17 cellular contexts compared by ENCODE assay signal in genomic region chr21:44552136-44552535, GRCh38. TPM values are rescaled to one million over a fixed set of nuclear protein-coding genes. Genes with fewer than 3 reads are reported as not detected.
A peak's percentile ranks its signal among the peaks of the same experiment; 100 is the strongest.
DNase-seq lines count a peak whose midpoint lies in the region; ATAC-seq, FAIRE-seq and TF ChIP-seq lines count a peak whose summit lies in the region.
"Had no signal": no experiment of that assay in that cellular context is flagged by ENCODE, and none has a peak within 500 bp of the region (broad histone marks: within the 10 kb centered on the region; RNA-seq: fewer than 3 reads in every experiment).

No MANE protein-coding gene starts in this region.

- H3K56ac ChIP-seq in H9 (ENCODE audit: insufficient read length, low read depth, low read length), result no peak overlapping the region
- H3K56ac ChIP-seq in H1 (replicated peaks; ENCODE audit: insufficient read length, low read depth, low read length), result no peak overlapping the region

- H3K36me3 Mint-ChIP-seq in H9 (ENCODE audit: insufficient read depth in 1 of 3, low read depth in 3 of 3), result peaks cover 0 to 7% (median 3%) of the 10 kb centered on the region in 3 experiments; a peak in 3 of 7 replicates
- H3K36me3 Mint-ChIP-seq in mesothelial cell of epicardium, result peaks cover under 1% of the 10 kb centered on the region
- H3K36me3 Mint-ChIP-seq in activated naive CD8-positive, alpha-beta T cell treated with anti-CD3 and anti-CD28 coated beads, Interleukin-2, amount 50 U/mL, for 24 hours (ENCODE audit: low read depth), result peaks cover 8% of the 10 kb centered on the region

- H3K18ac ChIP-seq in H9 (ENCODE audit: insufficient read length, low read depth, low read length) (no peak overlapping the region), H1 (ENCODE audit: extremely low read depth, low read length) (peak overlapping the region; percentile 83)

- H2BK120ac ChIP-seq in H9 (ENCODE audit: low read depth, low read length, poor library complexity, severe bottlenecking), result no peak overlapping the region
- H2BK120ac ChIP-seq in H1 (replicated peaks; ENCODE audit: low read depth, low read length), result peak overlapping the region; percentile 72

- H2BK20ac ChIP-seq in H9 (ENCODE audit: low read depth, low read length, poor library complexity, severe bottlenecking) (no peak overlapping the region), H1 (ENCODE audit: low read length) (peak overlapping the region; percentile 98; the same call in 1 of the 2 replicates)

- no peak overlapping the region for H3K4me2 ChIP-seq in H9 (ENCODE audit: insufficient read depth, insufficient read length, low read length)
- no peak overlapping the region for H3K4me2 ChIP-seq in H1 (ENCODE audit: insufficient read depth in 1 of 2, low read depth in 2 of 2, low read length in 2 of 2)

- no CpG with 5 or more reads among the region's 6 CpGs for WGBS in H9 (ENCODE audit: extremely low coverage, insufficient read length, low lambda C conversion rate)
- 85% methylated on average over 6 of the region's 6 CpGs; no CpG with 5 or more reads in 1 of the 2 experiments for WGBS in H1 (ENCODE audit: extremely low coverage in 1 of 2, insufficient coverage in 1 of 2, insufficient read length in 1 of 2, insufficient replicate concordance in 2 of 2, low coverage in 1 of 2, low lambda C conversion rate in 2 of 2, missing lambda C conversion rate in 1 of 2), 2 experiments
- 85 to 100% (median 91%) methylated on average over 4 to 6 of the region's 6 CpGs for WGBS in stomach, 5 donors

- H3K79me2 ChIP-seq in H9 (ENCODE audit: insufficient read depth, low read length) (no peaks in the 10 kb centered on the region), H1 (ENCODE audit: control insufficient read depth in 1 of 2, insufficient read depth in 2 of 2, low read length in 2 of 2) (no peaks in the 10 kb centered on the region)

- H3K36me3 ChIP-seq in H1 (ENCODE audit: control insufficient read depth in 2 of 4, insufficient read depth in 4 of 4, low read length in 3 of 4), result no peaks in the 10 kb centered on the region
- no peaks in the 10 kb centered on the region for H3K36me3 ChIP-seq in stomach

- no peaks in the 10 kb centered on the region for H3K9me3 ChIP-seq in H9 (ENCODE audit: control insufficient read depth, low read depth, low read length)
- no peaks in the 10 kb centered on the region for H3K9me3 ChIP-seq in H1 (ENCODE audit: insufficient read depth in 2 of 2, low read depth in 1 of 2, low read length in 1 of 2)
- H3K9me3 ChIP-seq in stomach, result peaks cover 0 to 6% (median 0%) of the 10 kb centered on the region in 4 donors

- H4K91ac ChIP-seq in H9 (ENCODE audit: insufficient read length, low read depth, low read length) (no peak overlapping the region), H1 (replicated peaks; ENCODE audit: insufficient read length, low read length) (peak overlapping the region; percentile 93)

- H2AFZ ChIP-seq in H9 (ENCODE audit: low read length) (no peak overlapping the region), H1 (ENCODE audit: low read length) (no peak overlapping the region)

- H2BK12ac ChIP-seq in H9 (ENCODE audit: insufficient read length, low read depth, low read length) (no peak overlapping the region), H1 (ENCODE audit: low read depth, low read length) (peak overlapping the region; percentile 95; the same call in 1 of the 2 replicates)

- no peak for FAIRE-seq in H1 (lab: Jason Lieb, UNC)
- FAIRE-seq: K562 had no signal

- no peaks in the 10 kb centered on the region for H3K79me1 ChIP-seq in H9 (ENCODE audit: insufficient read depth, low read depth, low read length, poor library complexity, severe bottlenecking)
- H3K79me1 ChIP-seq in H1 (ENCODE audit: low read depth, low read length), result no peaks in the 10 kb centered on the region

- POLR2A ChIA-PET in H1 (lab: Charles Lee; ENCODE audit: partially characterized antibody), result interaction anchor here (1.1 to 1.7 kb wide), 3 partner anchors 11 to 50 kb away, joined by 3 to 5 read pairs (median 3); no protein-coding TSS in a partner anchor

- peaks cover 3 to 4% of the 10 kb centered on the region in 2 experiments; a peak in 3 of 5 replicates for H3K9me3 Mint-ChIP-seq in H9
- peaks cover 16% of the 10 kb centered on the region for H3K9me3 Mint-ChIP-seq in mesothelial cell of epicardium
- H3K9me3 Mint-ChIP-seq in activated naive CD8-positive, alpha-beta T cell treated with anti-CD3 and anti-CD28 coated beads, Interleukin-2, amount 50 U/mL, for 24 hours, result peaks cover 19% of the 10 kb centered on the region

- H3K14ac ChIP-seq in H9 (ENCODE audit: insufficient read depth, low read length) (peak overlapping the region; percentile 53), H1 (ENCODE audit: insufficient read length) (no peak overlapping the region)

- no peak for DNase-seq in H9
- peak in 1 of 2 experiments; percentile 42 for DNase-seq in H1 (ENCODE audit: low read depth in 1 of 2, low spot score in 2 of 2)
- no peak for DNase-seq in mesothelial cell of epicardium (ENCODE audit: low spot score in 2 of 2, unreplicated experiment in 2 of 2)
- peak; percentile 21 for DNase-seq in stomach
- DNase-seq in NCI-H510A (lab: John Stamatoyannopoulos, UW), result no peak
- no peak for DNase-seq in activated naive CD8-positive, alpha-beta T cell treated with anti-CD3 and anti-CD28 coated beads, Interleukin-2, amount 50 U/mL, for 24 hours
- DNase-seq: ACHN; AML-193; Caco-2; CD4-positive, CD25-positive, alpha-beta regulatory T cell; HCEC 1CT; NCI-H1930; NK-92 treated with Interleukin-12 subunit alpha and Interleukin-12 subunit beta, amount 100 ng/mL, for 24 hours; OCI-M1; RPMI8226 had no signal

- CTCF ChIA-PET in H1 (lab: Charles Lee; ENCODE audit: partially characterized antibody), result interaction anchor here (0.8 to 1.4 kb wide), 2 partner anchors 19 to 234 kb away, joined by 3 read pairs; no protein-coding TSS in a partner anchor

- H3T11ph ChIP-seq in H9 (ENCODE audit: low read length), result no peak overlapping the region

- intact Hi-C loops in stomach (cut with DNase I; ENCODE audit: low total_unique reads), result no loop called here

- no peak overlapping the region for H4K5ac ChIP-seq in H9 (ENCODE audit: insufficient read length, low read depth, low read length)
- no peak overlapping the region for H4K5ac ChIP-seq in H1 (ENCODE audit: insufficient read length, low read depth, low read length)

- no peak for TF ChIP-seq RAD21 in H1 (IDR thresholded peaks at IDR 0.05 in 1 of 2, conservative IDR thresholded peaks at IDR 0.05 in 1 of 2; ENCODE audit: low read depth in 2 of 2, low read length in 2 of 2)

- no peaks in the 10 kb centered on the region for H4K20me1 ChIP-seq in H9 (ENCODE audit: control insufficient read depth, insufficient read depth, insufficient read length)
- H4K20me1 ChIP-seq in H1 (replicated peaks in 1 of 2; ENCODE audit: control insufficient read depth in 1 of 2, insufficient read depth in 2 of 2, low read length in 2 of 2), result no peaks in the 10 kb centered on the region

- TF ChIP-seq EP300 in H1 (IDR thresholded peaks at IDR 0.05; ENCODE audit: borderline replicate concordance in 1 of 2, low read depth in 2 of 2, low read length in 2 of 2) (no peak), stomach (IDR thresholded peaks at IDR 0.05) (no peak)

- H3K27me3 ChIP-seq in H9 (ENCODE audit: insufficient read depth, low read length) (no peaks in the 10 kb centered on the region), H1 (replicated peaks in 1 of 4; ENCODE audit: control insufficient read depth in 3 of 4, extremely low read depth in 1 of 4, insufficient read depth in 3 of 4, low read length in 3 of 4) (no peaks in the 10 kb centered on the region), stomach (peaks cover 0 to 67% (median 14%) of the 10 kb centered on the region in 3 donors)

- H3K9ac ChIP-seq in H9 (ENCODE audit: extremely low read depth, insufficient read length, low read length) (no peak overlapping the region), H1 (replicated peaks in 1 of 4; ENCODE audit: extremely low read depth in 1 of 4, low read depth in 3 of 4, low read length in 3 of 4) (no peak overlapping the region)

- H3K4me1 Mint-ChIP-seq in H9 (peaks cover 42 to 56% of the 10 kb centered on the region in 2 experiments), mesothelial cell of epicardium (peaks cover 38% of the 10 kb centered on the region)
- H3K4me1 Mint-ChIP-seq in activated naive CD8-positive, alpha-beta T cell treated with anti-CD3 and anti-CD28 coated beads, Interleukin-2, amount 50 U/mL, for 24 hours, result peaks cover 11% of the 10 kb centered on the region

- H3K4me1 ChIP-seq in H9 (ENCODE audit: insufficient read depth, low read length) (peaks cover 6% of the 10 kb centered on the region; the same call in 1 of the 2 replicates), H1 (replicated peaks in 1 of 4; ENCODE audit: control insufficient read depth in 3 of 4, insufficient read depth in 4 of 4, low read length in 3 of 4) (peaks cover 9 to 35% (median 17%) of the 10 kb centered on the region in 4 experiments), stomach (peaks cover 0 to 9% (median 9%) of the 10 kb centered on the region in 4 donors)

- H3K23me2 ChIP-seq in H9 (ENCODE audit: insufficient read length, low read depth, low read length, poor library complexity, severe bottlenecking) (no peaks in the 10 kb centered on the region), H1 (ENCODE audit: low read depth, low read length) (no peaks in the 10 kb centered on the region)

- H3K27ac Mint-ChIP-seq in H9, result peak overlapping the region in 1 of 3 experiments; percentile 49; a peak in 2 of 7 replicates
- H3K27ac Mint-ChIP-seq in mesothelial cell of epicardium, result peak overlapping the region; percentile 59
- H3K27ac Mint-ChIP-seq in activated naive CD8-positive, alpha-beta T cell treated with anti-CD3 and anti-CD28 coated beads, Interleukin-2, amount 50 U/mL, for 24 hours, result no peak overlapping the region
- H3K27ac Mint-ChIP-seq: CD4-positive, CD25-positive, alpha-beta regulatory T cell had no signal

- ATAC-seq in activated naive CD8-positive, alpha-beta T cell treated with anti-CD3 and anti-CD28 coated beads, Interleukin-2, amount 50 U/mL, for 24 hours, result no peak
- ATAC-seq in HG02763 (IDR thresholded peaks at IDR 0.05; ENCODE audit: unreplicated experiment), result no peak
- ATAC-seq: K562 had no signal

- no peak overlapping the region for H3K27ac ChIP-seq in H9 (ENCODE audit: insufficient read length, low read depth, low read length)
- H3K27ac ChIP-seq in H1 (ENCODE audit: low read depth, low read length), result no peak overlapping the region
- H3K27ac ChIP-seq in stomach, result no peak overlapping the region

- H2BK15ac ChIP-seq in H9 (ENCODE audit: low read depth, low read length) (peak overlapping the region; percentile 87; the same call in 1 of the 2 replicates), H1 (ENCODE audit: low read length) (no peak overlapping the region)

- H2BK5ac ChIP-seq in H9 (ENCODE audit: insufficient read length, low read length) (no peak overlapping the region), H1 (ENCODE audit: low read depth, low read length) (peak overlapping the region; percentile 66; the same call in 1 of the 2 replicates)

- H3K4me3 ChIP-seq in H1 (ENCODE audit: extremely low read depth in 1 of 4, insufficient read depth in 2 of 4, low read depth in 3 of 4, low read length in 4 of 4) (no peak overlapping the region), stomach (no peak overlapping the region)
- H3K4me3 ChIP-seq: K562 had no signal

- H3K27me3 Mint-ChIP-seq in H9 (ENCODE audit: low read depth) (peaks cover 3% of the 10 kb centered on the region), mesothelial cell of epicardium (ENCODE audit: low read depth) (no peaks in the 10 kb centered on the region)
- H3K27me3 Mint-ChIP-seq in activated naive CD8-positive, alpha-beta T cell treated with anti-CD3 and anti-CD28 coated beads, Interleukin-2, amount 50 U/mL, for 24 hours, result peaks cover 8% of the 10 kb centered on the region

- TF ChIP-seq CTCF in H9 (conservative IDR thresholded peaks at IDR 0.05), result no peak
- TF ChIP-seq CTCF in H1 (IDR thresholded peaks at IDR 0.05; ENCODE audit: control extremely low read depth in 1 of 3, insufficient read depth in 1 of 3, low read depth in 1 of 3, low read length in 3 of 3), result no peak
- TF ChIP-seq CTCF in mesothelial cell of epicardium (IDR thresholded peaks at IDR 0.05; ENCODE audit: unreplicated experiment), result no peak
- TF ChIP-seq CTCF in stomach (IDR thresholded peaks at IDR 0.05), result no peak

- no peak for TF ChIP-seq POLR2A in H1 (IDR thresholded peaks at IDR 0.05; ENCODE audit: control extremely low read depth in 1 of 2, low read depth in 2 of 2, low read length in 2 of 2)
- no peak for TF ChIP-seq POLR2A in stomach (IDR thresholded peaks at IDR 0.05)

- no peak overlapping the region for H4K8ac ChIP-seq in H9 (replicated peaks; ENCODE audit: insufficient read length, low read depth, low read length)
- no peak overlapping the region for H4K8ac ChIP-seq in H1 (ENCODE audit: extremely low read depth, insufficient read depth, low read length)

- no peak overlapping the region for H3K4me3 Mint-ChIP-seq in H9
- no peak overlapping the region for H3K4me3 Mint-ChIP-seq in mesothelial cell of epicardium
- H3K4me3 Mint-ChIP-seq in activated naive CD8-positive, alpha-beta T cell treated with anti-CD3 and anti-CD28 coated beads, Interleukin-2, amount 50 U/mL, for 24 hours, result no peak overlapping the region
- H3K4me3 Mint-ChIP-seq: CD4-positive, CD25-positive, alpha-beta regulatory T cell had no signal

- no peak overlapping the region; the same call in 1 of the 2 replicates for H3K4ac ChIP-seq in H9 (ENCODE audit: low read depth, low read length)
- H3K4ac ChIP-seq in H1 (replicated peaks; ENCODE audit: insufficient read length, low read depth, low read length), result peak overlapping the region; percentile 71

- H3K23ac ChIP-seq in H9 (ENCODE audit: insufficient read length, low read depth, low read length), result no peak overlapping the region
- no peak overlapping the region for H3K23ac ChIP-seq in H1 (ENCODE audit: insufficient read length)

- H2AK5ac ChIP-seq in H9 (ENCODE audit: insufficient read length, low read length), result no peak overlapping the region
- H2AK5ac ChIP-seq in H1 (ENCODE audit: low read depth, low read length), result peak overlapping the region; percentile 9; the same call in 1 of the 2 replicates

RNA-seq across cellular contexts. Expression of gene KRTAP10-2, which starts 0.8 kb away (rescaled TPM):
- total RNA-seq in H9 (2021), result not detected in 2 replicates
- not detected in 2 replicates for total RNA-seq in H1 (2021; fragmentation: NEBNext Ultra II Directional; extraction: Animal tissue kit (Norgen Biotek cat#: 25700))
- polyA plus RNA-seq in H1 (2011; rRNA removed), result 0.06 and 0.11 TPM in 2 replicates
- polyA plus RNA-seq in H1 (2011; cell fraction: cytosol; rRNA removed), result not detected
- polyA plus RNA-seq in H1 (2011; cell fraction: nucleus; rRNA removed), result 0.13 TPM
- 0.16 TPM in 1 of 4 replicates, not detected in the others for polyA plus RNA-seq in H1 (2012, experiment 1 of 2)
- polyA plus RNA-seq in H1 (2012, experiment 2 of 2), result not detected
- not detected for polyA plus RNA-seq in H1 (2013, experiment 1 of 2)
- not detected for polyA plus RNA-seq in H1 (2013, experiment 2 of 2)
- polyA minus RNA-seq in H1 (2011; rRNA and poly(A)+ RNA removed), result 0.38 and 0.51 TPM in 2 replicates
- polyA minus RNA-seq in H1 (2011; cell fraction: cytosol; rRNA and poly(A)+ RNA removed), result not detected
- not detected for polyA minus RNA-seq in H1 (2011; cell fraction: nucleus; rRNA and poly(A)+ RNA removed)
- not detected in 3 replicates for total RNA-seq in mesothelial cell of epicardium
- not detected for total RNA-seq in stomach
- not detected for polyA plus RNA-seq in stomach
- total RNA-seq: Caco-2; CD4-positive, CD25-positive, alpha-beta regulatory T cell; K562 had no signal
- polyA plus RNA-seq: CD4-positive, CD25-positive, alpha-beta regulatory T cell; K562 had no signal

RNA-seq across cellular contexts. Expression of gene KRTAP10-3, which starts 6.5 kb away (rescaled TPM):
- total RNA-seq in H9 (2021) (not detected in 2 replicates), mesothelial cell of epicardium (not detected in 3 replicates), stomach (not detected)
- not detected in 2 replicates for total RNA-seq in H1 (2021; fragmentation: NEBNext Ultra II Directional; extraction: Animal tissue kit (Norgen Biotek cat#: 25700))
- polyA plus RNA-seq in H1 (2011; rRNA removed) (0.16 TPM in 1 of 2 replicates, not detected in the other), stomach (not detected)
- polyA plus RNA-seq in H1 (2011; cell fraction: cytosol; rRNA removed), result not detected
- 0.20 TPM for polyA plus RNA-seq in H1 (2011; cell fraction: nucleus; rRNA removed)
- polyA plus RNA-seq in H1 (2012, experiment 1 of 2), result not detected in 4 replicates
- not detected for polyA plus RNA-seq in H1 (2012, experiment 2 of 2)
- polyA plus RNA-seq in H1 (2013, experiment 1 of 2), result not detected
- not detected for polyA plus RNA-seq in H1 (2013, experiment 2 of 2)
- 0.19 TPM in 1 of 2 replicates, not detected in the other for polyA minus RNA-seq in H1 (2011; rRNA and poly(A)+ RNA removed)
- not detected for polyA minus RNA-seq in H1 (2011; cell fraction: cytosol; rRNA and poly(A)+ RNA removed)
- 1.9 TPM for polyA minus RNA-seq in H1 (2011; cell fraction: nucleus; rRNA and poly(A)+ RNA removed)
- total RNA-seq: Caco-2; CD4-positive, CD25-positive, alpha-beta regulatory T cell; K562 had no signal
- polyA plus RNA-seq: CD4-positive, CD25-positive, alpha-beta regulatory T cell; K562 had no signal

RNA-seq across cellular contexts. Expression of gene KRTAP10-1, which starts 12.1 kb away (rescaled TPM):
- total RNA-seq in H9 (2021), result not detected in 2 replicates
- total RNA-seq in H1 (2021; fragmentation: NEBNext Ultra II Directional; extraction: Animal tissue kit (Norgen Biotek cat#: 25700)), result not detected in 2 replicates
- polyA plus RNA-seq in H1 (2011; rRNA removed), result 0.08 TPM in 1 of 2 replicates, not detected in the other
- not detected for polyA plus RNA-seq in H1 (2011; cell fraction: cytosol; rRNA removed)
- 0.09 TPM for polyA plus RNA-seq in H1 (2011; cell fraction: nucleus; rRNA removed)
- not detected in 4 replicates for polyA plus RNA-seq in H1 (2012, experiment 1 of 2)
- not detected for polyA plus RNA-seq in H1 (2012, experiment 2 of 2)
- polyA plus RNA-seq in H1 (2013, experiment 1 of 2), result not detected
- polyA plus RNA-seq in H1 (2013, experiment 2 of 2), result not detected
- polyA minus RNA-seq in H1 (2011; rRNA and poly(A)+ RNA removed), result not detected in 2 replicates
- not detected for polyA minus RNA-seq in H1 (2011; cell fraction: cytosol; rRNA and poly(A)+ RNA removed)
- polyA minus RNA-seq in H1 (2011; cell fraction: nucleus; rRNA and poly(A)+ RNA removed), result 0.90 TPM
- total RNA-seq in mesothelial cell of epicardium, result not detected in 3 replicates
- total RNA-seq in stomach, result not detected
- not detected for polyA plus RNA-seq in stomach
- total RNA-seq: Caco-2; CD4-positive, CD25-positive, alpha-beta regulatory T cell; K562 had no signal
- polyA plus RNA-seq: CD4-positive, CD25-positive, alpha-beta regulatory T cell; K562 had no signal

RNA-seq across cellular contexts. Expression of gene KRTAP10-4, which starts 21.4 kb away (rescaled TPM):
- not detected in 2 replicates for total RNA-seq in H9 (2021)
- total RNA-seq in H1 (2021; fragmentation: NEBNext Ultra II Directional; extraction: Animal tissue kit (Norgen Biotek cat#: 25700)), result not detected in 2 replicates
- not detected in 2 replicates for polyA plus RNA-seq in H1 (2011; rRNA removed)
- not detected for polyA plus RNA-seq in H1 (2011; cell fraction: cytosol; rRNA removed)
- 0.09 TPM for polyA plus RNA-seq in H1 (2011; cell fraction: nucleus; rRNA removed)
- not detected in 4 replicates for polyA plus RNA-seq in H1 (2012, experiment 1 of 2)
- polyA plus RNA-seq in H1 (2012, experiment 2 of 2), result not detected
- not detected for polyA plus RNA-seq in H1 (2013, experiment 1 of 2)
- not detected for polyA plus RNA-seq in H1 (2013, experiment 2 of 2)
- polyA minus RNA-seq in H1 (2011; rRNA and poly(A)+ RNA removed), result not detected in 2 replicates
- not detected for polyA minus RNA-seq in H1 (2011; cell fraction: cytosol; rRNA and poly(A)+ RNA removed)
- polyA minus RNA-seq in H1 (2011; cell fraction: nucleus; rRNA and poly(A)+ RNA removed), result not detected
- not detected in 3 replicates for total RNA-seq in mesothelial cell of epicardium
- not detected for total RNA-seq in stomach
- not detected for polyA plus RNA-seq in stomach
- total RNA-seq: Caco-2; CD4-positive, CD25-positive, alpha-beta regulatory T cell; K562 had no signal
- polyA plus RNA-seq: CD4-positive, CD25-positive, alpha-beta regulatory T cell; K562 had no signal

RNA-seq across cellular contexts. Expression of gene KRTAP10-5, which starts 28.3 kb away (rescaled TPM):
- total RNA-seq in H9 (2021), result not detected in 2 replicates
- total RNA-seq in H1 (2021; fragmentation: NEBNext Ultra II Directional; extraction: Animal tissue kit (Norgen Biotek cat#: 25700)), result not detected in 2 replicates
- 0.08 and 0.09 TPM in 2 replicates for polyA plus RNA-seq in H1 (2011; rRNA removed)
- not detected for polyA plus RNA-seq in H1 (2011; cell fraction: cytosol; rRNA removed)
- not detected for polyA plus RNA-seq in H1 (2011; cell fraction: nucleus; rRNA removed)
- polyA plus RNA-seq in H1 (2012, experiment 1 of 2), result not detected in 4 replicates
- polyA plus RNA-seq in H1 (2012, experiment 2 of 2), result not detected
- not detected for polyA plus RNA-seq in H1 (2013, experiment 1 of 2)
- polyA plus RNA-seq in H1 (2013, experiment 2 of 2), result not detected
- polyA minus RNA-seq in H1 (2011; rRNA and poly(A)+ RNA removed), result 0.15 and 0.22 TPM in 2 replicates
- not detected for polyA minus RNA-seq in H1 (2011; cell fraction: cytosol; rRNA and poly(A)+ RNA removed)
- polyA minus RNA-seq in H1 (2011; cell fraction: nucleus; rRNA and poly(A)+ RNA removed), result not detected
- not detected in 3 replicates for total RNA-seq in mesothelial cell of epicardium
- total RNA-seq in stomach, result not detected
- under 1 TPM in 1 of 3 donors, not detected in 2; 0.10 TPM for polyA plus RNA-seq in stomach
- total RNA-seq: Caco-2; CD4-positive, CD25-positive, alpha-beta regulatory T cell; K562 had no signal
- polyA plus RNA-seq: CD4-positive, CD25-positive, alpha-beta regulatory T cell; K562 had no signal
